Comparison of ENCODE assay signal across 1 cellular context in the genomic region with DNA sequence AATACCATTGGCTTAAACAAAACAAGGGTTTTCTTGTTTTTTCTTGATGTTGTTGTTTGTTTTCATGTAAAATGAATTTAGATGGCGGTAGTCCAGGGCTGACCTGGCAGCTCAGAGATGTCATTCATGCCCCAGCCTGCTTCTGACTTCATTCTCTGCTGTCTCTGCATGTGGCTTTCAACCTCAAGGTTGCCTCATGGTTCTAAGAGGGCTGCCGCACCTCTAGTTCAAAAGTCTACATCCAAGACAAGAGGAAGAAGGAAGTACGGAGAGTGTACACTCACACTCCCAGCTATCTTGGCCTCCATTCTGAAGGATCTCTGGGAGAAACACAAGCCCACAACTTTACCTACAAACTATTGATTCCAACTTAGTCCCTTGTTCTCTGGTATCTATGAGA.
A peak's percentile ranks its signal among the peaks of the same experiment; 100 is the strongest.
TF ChIP-seq lines count a peak whose summit lies in the region.

No MANE protein-coding gene starts in this region.

TF ChIP-seq in HepG2, 621 proteins besides CTCF, POLR2A, EP300 and RAD21:
- 0 out of 2 replicates have a peak, but pooled peaks have one; percentile 13 for TF ChIP-seq MEF2D (CRISPR knock-in tag; IDR thresholded peaks at IDR 0.05)
- no peak for TF ChIP-seq SUZ12 (IDR thresholded peaks at IDR 0.05; ENCODE audit: low read depth, low read length)
- 0 out of 2 replicates have a peak, but pooled peaks have one; percentile 7 for TF ChIP-seq RFX5 (IDR thresholded peaks at IDR 0.05; ENCODE audit: low read depth, low read length)
